1 cellular context compared by ENCODE assay signal in the genomic region with DNA sequence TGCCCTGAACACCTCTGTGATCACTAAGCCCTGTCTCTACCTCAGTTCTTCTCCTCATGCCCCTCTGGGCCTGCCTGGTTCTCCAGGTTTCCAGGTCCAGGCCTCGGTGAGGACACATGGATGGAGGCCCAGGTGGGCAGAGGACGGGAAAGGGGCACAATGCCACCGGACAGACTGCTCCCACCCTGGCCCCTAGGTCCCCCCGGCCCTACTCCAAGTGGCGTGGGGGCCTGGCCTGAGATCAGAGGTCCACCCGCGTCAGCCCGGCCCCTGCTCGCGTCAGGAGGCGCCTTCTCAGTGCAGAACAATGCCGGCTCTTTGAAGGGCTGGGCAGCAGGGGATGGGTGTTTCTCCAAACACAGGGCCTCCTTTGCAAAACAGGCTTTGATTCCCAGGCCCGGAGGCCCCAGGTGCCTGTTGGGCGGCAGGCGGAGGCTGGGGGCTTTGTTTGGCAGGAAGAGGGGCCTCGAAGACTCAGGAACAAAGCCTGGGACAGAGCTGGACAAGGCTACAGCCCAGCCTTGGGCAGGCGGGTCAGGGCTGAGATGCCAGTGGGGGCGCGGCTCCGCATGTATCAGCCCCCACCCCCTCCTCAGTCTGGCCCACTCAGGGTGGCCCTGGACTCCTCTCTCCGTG.
A peak's percentile ranks its signal among the peaks of the same experiment; 100 is the strongest.
TF ChIP-seq lines count a peak whose summit lies in the region.

No MANE protein-coding gene starts in this region.

TF ChIP-seq in HepG2, 621 proteins besides CTCF, POLR2A, EP300 and RAD21 (continued from another document and continues in another):
- TF ChIP-seq ZBTB37 (CRISPR knock-in tag; IDR thresholded peaks at IDR 0.05): peak; percentile 48; the same call in 1 of the 2 replicates
- peak; percentile 71 for TF ChIP-seq TARDBP (CRISPR knock-in tag; IDR thresholded peaks at IDR 0.05)
- no peak for TF ChIP-seq BHLHE40 (IDR thresholded peaks at IDR 0.05; ENCODE audit: low read length)
- TF ChIP-seq ZNF280D (CRISPR knock-in tag; IDR thresholded peaks at IDR 0.05): no peak
- TF ChIP-seq NAIF1 (CRISPR knock-in tag; IDR thresholded peaks at IDR 0.05; ENCODE audit: borderline replicate concordance): no peak; the same call in 1 of the 2 replicates
- no peak for TF ChIP-seq ZFP36L1 (CRISPR knock-in tag; IDR thresholded peaks at IDR 0.05)
- TF ChIP-seq, protein P1, sequence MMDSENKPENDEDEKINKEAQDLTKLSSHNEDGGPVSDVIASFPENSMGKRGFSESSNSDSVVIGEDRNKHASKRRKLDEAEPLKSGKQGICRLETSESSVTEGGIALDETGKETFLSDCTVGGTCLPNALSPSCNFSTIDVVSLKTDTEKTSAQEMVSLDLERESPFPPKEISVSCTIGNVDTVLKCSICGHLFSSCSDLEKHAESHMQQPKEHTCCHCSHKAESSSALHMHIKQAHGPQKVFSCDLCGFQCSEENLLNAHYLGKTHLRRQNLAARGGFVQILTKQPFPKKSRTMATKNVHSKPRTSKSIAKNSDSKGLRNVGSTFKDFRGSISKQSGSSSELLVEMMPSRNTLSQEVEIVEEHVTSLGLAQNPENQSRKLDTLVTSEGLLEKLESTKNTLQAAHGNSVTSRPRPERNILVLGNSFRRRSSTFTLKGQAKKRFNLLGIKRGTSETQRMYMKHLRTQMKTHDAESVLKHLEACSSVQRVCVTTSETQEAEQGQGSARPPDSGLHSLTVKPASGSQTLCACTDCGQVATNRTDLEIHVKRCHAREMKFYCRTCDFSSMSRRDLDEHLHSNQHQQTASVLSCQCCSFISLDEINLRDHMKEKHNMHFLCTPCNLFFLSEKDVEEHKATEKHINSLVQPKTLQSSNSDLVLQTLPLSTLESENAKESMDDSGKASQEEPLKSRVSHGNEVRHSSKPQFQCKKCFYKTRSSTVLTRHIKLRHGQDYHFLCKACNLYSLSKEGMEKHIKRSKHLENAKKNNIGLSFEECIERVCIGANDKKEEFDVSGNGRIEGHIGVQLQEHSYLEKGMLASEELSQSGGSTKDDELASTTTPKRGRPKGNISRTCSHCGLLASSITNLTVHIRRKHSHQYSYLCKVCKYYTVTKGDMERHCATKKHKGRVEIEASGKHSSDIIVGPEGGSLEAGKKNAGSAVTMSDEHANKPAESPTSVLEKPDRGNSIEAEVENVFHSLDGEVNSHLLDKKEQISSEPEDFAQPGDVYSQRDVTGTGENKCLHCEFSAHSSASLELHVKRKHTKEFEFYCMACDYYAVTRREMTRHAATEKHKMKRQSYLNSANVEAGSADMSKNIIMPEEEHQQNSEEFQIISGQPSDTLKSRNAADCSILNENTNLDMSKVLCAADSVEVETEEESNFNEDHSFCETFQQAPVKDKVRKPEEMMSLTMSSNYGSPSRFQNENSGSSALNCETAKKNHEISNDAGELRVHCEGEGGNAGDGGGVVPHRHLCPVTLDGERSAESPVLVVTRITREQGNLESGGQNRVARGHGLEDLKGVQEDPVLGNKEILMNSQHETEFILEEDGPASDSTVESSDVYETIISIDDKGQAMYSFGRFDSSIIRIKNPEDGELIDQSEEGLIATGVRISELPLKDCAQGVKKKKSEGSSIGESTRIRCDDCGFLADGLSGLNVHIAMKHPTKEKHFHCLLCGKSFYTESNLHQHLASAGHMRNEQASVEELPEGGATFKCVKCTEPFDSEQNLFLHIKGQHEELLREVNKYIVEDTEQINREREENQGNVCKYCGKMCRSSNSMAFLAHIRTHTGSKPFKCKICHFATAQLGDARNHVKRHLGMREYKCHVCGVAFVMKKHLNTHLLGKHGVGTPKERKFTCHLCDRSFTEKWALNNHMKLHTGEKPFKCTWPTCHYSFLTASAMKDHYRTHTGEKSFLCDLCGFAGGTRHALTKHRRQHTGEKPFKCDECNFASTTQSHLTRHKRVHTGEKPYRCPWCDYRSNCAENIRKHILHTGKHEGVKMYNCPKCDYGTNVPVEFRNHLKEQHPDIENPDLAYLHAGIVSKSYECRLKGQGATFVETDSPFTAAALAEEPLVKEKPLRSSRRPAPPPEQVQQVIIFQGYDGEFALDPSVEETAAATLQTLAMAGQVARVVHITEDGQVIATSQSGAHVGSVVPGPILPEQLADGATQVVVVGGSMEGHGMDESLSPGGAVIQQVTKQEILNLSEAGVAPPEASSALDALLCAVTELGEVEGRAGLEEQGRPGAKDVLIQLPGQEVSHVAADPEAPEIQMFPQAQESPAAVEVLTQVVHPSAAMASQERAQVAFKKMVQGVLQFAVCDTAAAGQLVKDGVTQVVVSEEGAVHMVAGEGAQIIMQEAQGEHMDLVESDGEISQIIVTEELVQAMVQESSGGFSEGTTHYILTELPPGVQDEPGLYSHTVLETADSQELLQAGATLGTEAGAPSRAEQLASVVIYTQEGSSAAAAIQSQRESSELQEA (CRISPR knock-in tag; IDR thresholded peaks at IDR 0.05; ENCODE audit: not compliant biosample characterization): no peak
- no peak; the same call in 1 of the 2 replicates for TF ChIP-seq ZNF205 (CRISPR knock-in tag; IDR thresholded peaks at IDR 0.05)
- 0 out of 2 replicates have a peak, but pooled peaks have one; percentile 39 for TF ChIP-seq FOXC1 (CRISPR knock-in tag; IDR thresholded peaks at IDR 0.05; ENCODE audit: borderline replicate concordance)
- no peak for TF ChIP-seq ZNF557 (CRISPR knock-in tag; IDR thresholded peaks at IDR 0.05)
- no peak for TF ChIP-seq ZMAT3 (CRISPR knock-in tag; conservative IDR thresholded peaks at IDR 0.05)
- TF ChIP-seq ZNF354B (CRISPR knock-in tag; IDR thresholded peaks at IDR 0.05): no peak
- no peak for TF ChIP-seq NFATC3 (CRISPR knock-in tag; IDR thresholded peaks at IDR 0.05)
- no peak for TF ChIP-seq KLF12 (CRISPR knock-in tag; IDR thresholded peaks at IDR 0.05; ENCODE audit: borderline replicate concordance)
- no peak for TF ChIP-seq NFYB (CRISPR knock-in tag; IDR thresholded peaks at IDR 0.05)
- TF ChIP-seq ZNF709 (CRISPR knock-in tag; IDR thresholded peaks at IDR 0.05): 0 out of 2 replicates have a peak, but pooled peaks have one; percentile 57
- no peak for TF ChIP-seq ZNF337 (CRISPR knock-in tag; IDR thresholded peaks at IDR 0.05; ENCODE audit: borderline replicate concordance, low read depth)
- TF ChIP-seq SP4 (CRISPR knock-in tag; IDR thresholded peaks at IDR 0.05): no peak
- no peak for TF ChIP-seq PHF20 (CRISPR knock-in tag; IDR thresholded peaks at IDR 0.05)
- peak; percentile 95 for TF ChIP-seq TCF7 (IDR thresholded peaks at IDR 0.05; ENCODE audit: low read depth)
- no peak for TF ChIP-seq ZNF720 (CRISPR knock-in tag; IDR thresholded peaks at IDR 0.05)
- no peak for TF ChIP-seq TCF12 (IDR thresholded peaks at IDR 0.05)
- peak; percentile 70; the same call in 1 of the 2 replicates for TF ChIP-seq TCF12 (CRISPR knock-in tag; IDR thresholded peaks at IDR 0.05)
- TF ChIP-seq CBX1 (IDR thresholded peaks at IDR 0.05; ENCODE audit: low read depth): no peak
- TF ChIP-seq NR2C2 (CRISPR knock-in tag; IDR thresholded peaks at IDR 0.05; ENCODE audit: borderline replicate concordance): peak; percentile 45; the same call in 1 of the 2 replicates
- TF ChIP-seq ZBTB1 (CRISPR knock-in tag; IDR thresholded peaks at IDR 0.05; ENCODE audit: borderline replicate concordance): no peak
- TF ChIP-seq KDM5B (CRISPR knock-in tag; IDR thresholded peaks at IDR 0.05; ENCODE audit: borderline replicate concordance): peak; percentile 80
- TF ChIP-seq ZNF530 (CRISPR knock-in tag; IDR thresholded peaks at IDR 0.05; ENCODE audit: low read depth): no peak
- TF ChIP-seq ZNF124 (CRISPR knock-in tag; IDR thresholded peaks at IDR 0.05): no peak
- TF ChIP-seq ZNF678 (CRISPR knock-in tag; IDR thresholded peaks at IDR 0.05): no peak
- TF ChIP-seq REPIN1 (CRISPR knock-in tag; IDR thresholded peaks at IDR 0.05; ENCODE audit: borderline replicate concordance, low read depth): no peak
- TF ChIP-seq GTF2F1 (IDR thresholded peaks at IDR 0.05; ENCODE audit: low read length): no peak
- no peak for TF ChIP-seq ZSCAN30 (CRISPR knock-in tag; IDR thresholded peaks at IDR 0.05)
- no peak for TF ChIP-seq ZBTB2 (CRISPR knock-in tag; IDR thresholded peaks at IDR 0.05; ENCODE audit: low read depth)
- TF ChIP-seq ZNF569 (CRISPR knock-in tag; IDR thresholded peaks at IDR 0.05; ENCODE audit: borderline replicate concordance): no peak
- TF ChIP-seq IRX3 (CRISPR knock-in tag; IDR thresholded peaks at IDR 0.05; ENCODE audit: borderline replicate concordance, low read depth): no peak
- no peak for TF ChIP-seq ZNF549 (CRISPR knock-in tag; IDR thresholded peaks at IDR 0.05)
- peak; percentile 83 for TF ChIP-seq ZFY (CRISPR knock-in tag; IDR thresholded peaks at IDR 0.05)
- peak; percentile 56; the same call in 1 of the 2 replicates for TF ChIP-seq ZNF281 (CRISPR knock-in tag; IDR thresholded peaks at IDR 0.05; ENCODE audit: borderline replicate concordance)
- TF ChIP-seq ZNF10 (CRISPR knock-in tag; IDR thresholded peaks at IDR 0.05; ENCODE audit: borderline replicate concordance, low read depth): no peak
- no peak for TF ChIP-seq NCOA5 (CRISPR knock-in tag; IDR thresholded peaks at IDR 0.05)
- no peak for TF ChIP-seq TBP (CRISPR knock-in tag; IDR thresholded peaks at IDR 0.05)
- TF ChIP-seq MZF1 (CRISPR knock-in tag; IDR thresholded peaks at IDR 0.05; ENCODE audit: borderline replicate concordance): no peak
- TF ChIP-seq, protein P2, sequence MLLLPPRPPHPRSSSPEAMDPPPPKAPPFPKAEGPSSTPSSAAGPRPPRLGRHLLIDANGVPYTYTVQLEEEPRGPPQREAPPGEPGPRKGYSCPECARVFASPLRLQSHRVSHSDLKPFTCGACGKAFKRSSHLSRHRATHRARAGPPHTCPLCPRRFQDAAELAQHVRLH (CRISPR knock-in tag; IDR thresholded peaks at IDR 0.05; ENCODE audit: borderline replicate concordance, low read depth): peak; percentile 68
- TF ChIP-seq HNRNPL (IDR thresholded peaks at IDR 0.05; ENCODE audit: low read depth, low read length): peak; percentile 99
- TF ChIP-seq, protein P3, sequence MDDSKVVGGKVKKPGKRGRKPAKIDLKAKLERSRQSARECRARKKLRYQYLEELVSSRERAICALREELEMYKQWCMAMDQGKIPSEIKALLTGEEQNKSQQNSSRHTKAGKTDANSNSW (CRISPR knock-in tag; IDR thresholded peaks at IDR 0.05; ENCODE audit: borderline replicate concordance): 0 out of 2 replicates have a peak, but pooled peaks have one; percentile 38
- peak; percentile 82; the same call in 1 of the 2 replicates for TF ChIP-seq ZSCAN29 (CRISPR knock-in tag; conservative IDR thresholded peaks at IDR 0.05)
- no peak for TF ChIP-seq ZNF326 (CRISPR knock-in tag; IDR thresholded peaks at IDR 0.05; ENCODE audit: borderline replicate concordance)
